ENCODE assay signal across 19 cellular contexts in the genomic region with DNA sequence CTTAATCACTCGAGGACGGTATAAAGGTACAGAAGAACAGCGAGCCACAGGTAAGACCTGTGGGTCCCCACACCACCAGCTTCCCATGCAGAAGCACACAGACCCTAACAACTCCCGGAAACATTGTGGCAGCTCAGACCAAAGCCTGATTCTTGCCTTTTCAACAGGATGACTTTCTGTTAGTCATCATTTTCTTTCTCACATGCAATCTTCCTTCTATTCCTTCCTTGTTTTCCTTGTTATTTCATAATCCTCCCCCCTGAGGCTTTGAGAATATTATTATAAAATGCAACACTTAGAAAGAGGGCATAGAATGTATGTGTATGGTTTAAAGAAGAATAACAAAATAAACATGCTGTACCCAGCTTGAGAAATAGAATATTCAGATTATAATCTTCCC.
"Had no signal": no experiment of that assay in that cellular context is flagged by ENCODE, and none has a peak within 500 bp of the region (broad histone marks: within the 10 kb centered on the region; RNA-seq: fewer than 3 reads in every experiment).

No MANE protein-coding gene starts in this region.

- H3K36me3 Mint-ChIP-seq: activated CD4-positive, alpha-beta memory T cell treated with anti-CD3 and anti-CD28 coated beads for 36 hours; activated naive CD8-positive, alpha-beta T cell treated with anti-CD3 and anti-CD28 coated beads, Interleukin-2, amount 10 ng/mL, durations not matched to agents 7 days and 5 days; T-cell had no signal

- ATAC-seq: activated T-cell treated with anti-CD3 and anti-CD28 coated beads, Interleukin-2, amount 50 U/mL, for 4 hours; effector memory CD8-positive, alpha-beta T cell; gastrocnemius medialis; heart right ventricle; left ventricle myocardium superior; T-cell had no signal

- H3K4me3 ChIP-seq: colonic mucosa, gastrocnemius medialis, heart right ventricle, testis had no signal

- H3K36me3 ChIP-seq: colonic mucosa, gastrocnemius medialis, heart right ventricle had no signal

- H3K4me1 ChIP-seq: colonic mucosa, gastrocnemius medialis, heart right ventricle, parathyroid adenoma, testis had no signal

- H3K27me3 ChIP-seq: colonic mucosa, testis had no signal

- H2AFZ ChIP-seq: parathyroid adenoma had no signal

- H3K9ac ChIP-seq: parathyroid adenoma had no signal

- H3K4me3 Mint-ChIP-seq: activated CD4-positive, alpha-beta memory T cell treated with anti-CD3 and anti-CD28 coated beads for 36 hours; activated naive CD8-positive, alpha-beta T cell treated with anti-CD3 and anti-CD28 coated beads, Interleukin-2, amount 10 ng/mL, durations not matched to agents 7 days and 5 days; activated T-cell treated with anti-CD3 and anti-CD28 coated beads, Interleukin-2, amount 50 U/mL, for 4 hours; effector memory CD8-positive, alpha-beta T cell; stimulated activated naive CD8-positive, alpha-beta T cell treated with anti-CD3 and anti-CD28 coated beads, Interleukin-15, Interleukin-2, amounts not matched to agents 100 ng/mL and 50 ng/mL, for 24 hours; T-cell had no signal

- FAIRE-seq: astrocyte, islet of Langerhans had no signal

- H3K4me1 Mint-ChIP-seq: activated naive CD8-positive, alpha-beta T cell treated with anti-CD3 and anti-CD28 coated beads, Interleukin-2, amount 10 ng/mL, durations not matched to agents 7 days and 5 days; T-cell had no signal

- H3K27ac Mint-ChIP-seq: activated CD4-positive, alpha-beta memory T cell treated with anti-CD3 and anti-CD28 coated beads for 36 hours; activated naive CD8-positive, alpha-beta T cell treated with anti-CD3 and anti-CD28 coated beads, Interleukin-2, amount 10 ng/mL, durations not matched to agents 7 days and 5 days; effector memory CD8-positive, alpha-beta T cell; stimulated activated naive CD8-positive, alpha-beta T cell treated with anti-CD3 and anti-CD28 coated beads, Interleukin-15, Interleukin-2, amounts not matched to agents 100 ng/mL and 50 ng/mL, for 24 hours; T-cell had no signal

- H3K9me3 Mint-ChIP-seq: activated CD4-positive, alpha-beta memory T cell treated with anti-CD3 and anti-CD28 coated beads for 36 hours; activated T-cell treated with anti-CD3 and anti-CD28 coated beads, Interleukin-2, amount 50 U/mL, for 4 hours; effector memory CD8-positive, alpha-beta T cell had no signal

- H3K27ac ChIP-seq: colonic mucosa, gastrocnemius medialis, heart right ventricle, parathyroid adenoma, testis, VCaP had no signal

- H3K9me3 ChIP-seq: colonic mucosa, gastrocnemius medialis, testis had no signal

- H3K79me2 ChIP-seq: parathyroid adenoma had no signal

- DNase-seq: activated CD4-positive, alpha-beta memory T cell treated with anti-CD3 and anti-CD28 coated beads for 36 hours; activated effector memory CD4-positive, alpha-beta T cell treated with anti-CD3 and anti-CD28 coated beads, Interleukin-2, amount 50 U/mL, for 16 hours; activated naive CD8-positive, alpha-beta T cell treated with anti-CD3 and anti-CD28 coated beads, Interleukin-2, amount 10 ng/mL, durations not matched to agents 7 days and 5 days; activated T-cell treated with anti-CD3 and anti-CD28 coated beads, Interleukin-2, amount 50 U/mL, for 4 hours; colonic mucosa; effector memory CD8-positive, alpha-beta T cell; erythroblast; gastrocnemius medialis; heart right ventricle; left ventricle myocardium superior; stimulated activated CD4-positive, alpha-beta T cell treated with anti-CD3 and anti-CD28 coated beads, Interleukin-15, amount 100 ng/mL, for 24 hours; stimulated activated CD4-positive, alpha-beta T cell treated with anti-CD3 and anti-CD28 coated beads, Interleukin-4, amount 100 ng/mL, for 24 hours; T-cell; testis had no signal
